1 cellular context compared by ENCODE assay signal in genomic region chr1:34164510-34165381, GRCh38.
TF ChIP-seq lines count a peak whose summit lies in the region.

TSS of gene CSMD2 (minus strand) at chr1:34165230. CDS start at chr1:34165097, 133 bp downstream.

TF ChIP-seq in WTC11, 78 proteins besides CTCF, POLR2A, EP300 and RAD21 (continued from another document):
- TF ChIP-seq, protein P1, sequence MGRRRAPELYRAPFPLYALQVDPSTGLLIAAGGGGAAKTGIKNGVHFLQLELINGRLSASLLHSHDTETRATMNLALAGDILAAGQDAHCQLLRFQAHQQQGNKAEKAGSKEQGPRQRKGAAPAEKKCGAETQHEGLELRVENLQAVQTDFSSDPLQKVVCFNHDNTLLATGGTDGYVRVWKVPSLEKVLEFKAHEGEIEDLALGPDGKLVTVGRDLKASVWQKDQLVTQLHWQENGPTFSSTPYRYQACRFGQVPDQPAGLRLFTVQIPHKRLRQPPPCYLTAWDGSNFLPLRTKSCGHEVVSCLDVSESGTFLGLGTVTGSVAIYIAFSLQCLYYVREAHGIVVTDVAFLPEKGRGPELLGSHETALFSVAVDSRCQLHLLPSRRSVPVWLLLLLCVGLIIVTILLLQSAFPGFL (CRISPR knock-in tag; IDR thresholded peaks at IDR 0.05; ENCODE audit: borderline replicate concordance) = no peak
- TF ChIP-seq, protein P2, sequence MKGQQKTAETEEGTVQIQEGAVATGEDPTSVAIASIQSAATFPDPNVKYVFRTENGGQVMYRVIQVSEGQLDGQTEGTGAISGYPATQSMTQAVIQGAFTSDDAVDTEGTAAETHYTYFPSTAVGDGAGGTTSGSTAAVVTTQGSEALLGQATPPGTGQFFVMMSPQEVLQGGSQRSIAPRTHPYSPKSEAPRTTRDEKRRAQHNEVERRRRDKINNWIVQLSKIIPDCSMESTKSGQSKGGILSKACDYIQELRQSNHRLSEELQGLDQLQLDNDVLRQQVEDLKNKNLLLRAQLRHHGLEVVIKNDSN (CRISPR knock-in tag; IDR thresholded peaks at IDR 0.05) = no peak
- TF ChIP-seq, protein P3, sequence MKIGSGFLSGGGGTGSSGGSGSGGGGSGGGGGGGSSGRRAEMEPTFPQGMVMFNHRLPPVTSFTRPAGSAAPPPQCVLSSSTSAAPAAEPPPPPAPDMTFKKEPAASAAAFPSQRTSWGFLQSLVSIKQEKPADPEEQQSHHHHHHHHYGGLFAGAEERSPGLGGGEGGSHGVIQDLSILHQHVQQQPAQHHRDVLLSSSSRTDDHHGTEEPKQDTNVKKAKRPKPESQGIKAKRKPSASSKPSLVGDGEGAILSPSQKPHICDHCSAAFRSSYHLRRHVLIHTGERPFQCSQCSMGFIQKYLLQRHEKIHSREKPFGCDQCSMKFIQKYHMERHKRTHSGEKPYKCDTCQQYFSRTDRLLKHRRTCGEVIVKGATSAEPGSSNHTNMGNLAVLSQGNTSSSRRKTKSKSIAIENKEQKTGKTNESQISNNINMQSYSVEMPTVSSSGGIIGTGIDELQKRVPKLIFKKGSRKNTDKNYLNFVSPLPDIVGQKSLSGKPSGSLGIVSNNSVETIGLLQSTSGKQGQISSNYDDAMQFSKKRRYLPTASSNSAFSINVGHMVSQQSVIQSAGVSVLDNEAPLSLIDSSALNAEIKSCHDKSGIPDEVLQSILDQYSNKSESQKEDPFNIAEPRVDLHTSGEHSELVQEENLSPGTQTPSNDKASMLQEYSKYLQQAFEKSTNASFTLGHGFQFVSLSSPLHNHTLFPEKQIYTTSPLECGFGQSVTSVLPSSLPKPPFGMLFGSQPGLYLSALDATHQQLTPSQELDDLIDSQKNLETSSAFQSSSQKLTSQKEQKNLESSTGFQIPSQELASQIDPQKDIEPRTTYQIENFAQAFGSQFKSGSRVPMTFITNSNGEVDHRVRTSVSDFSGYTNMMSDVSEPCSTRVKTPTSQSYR (CRISPR knock-in tag; IDR thresholded peaks at IDR 0.05) = no peak
